In genomic region chr5:40679071-40679997, GRCh38 we compare ENCODE assay signal across 8 cellular contexts. TPM values are rescaled to one million over a fixed set of nuclear protein-coding genes. Genes with fewer than 3 reads are reported as not detected.
DNase-seq lines count a peak whose midpoint lies in the region; ATAC-seq and TF ChIP-seq lines count a peak whose summit lies in the region.

TSS of gene PTGER4 (plus strand) at chr5:40679915. CDS start at chr5:40680994, 1,079 bp downstream.

- peaks cover 43% of the 10 kb centered on the region for H4K20me1 ChIP-seq in Loucy (ENCODE audit: insufficient read depth, low read length, poor library complexity, severe bottlenecking)

- H3K9me2 ChIP-seq in Loucy (replicated peaks; ENCODE audit: low read depth, low read length), result no peaks in the 10 kb centered on the region

- H3K4me1 Mint-ChIP-seq in activated naive CD4-positive, alpha-beta T cell treated with anti-CD3 and anti-CD28 coated beads, Interleukin-2, amount 50 U/mL, for 24 hours, result peaks cover 41% of the 10 kb centered on the region
- peaks cover 37% of the 10 kb centered on the region for H3K4me1 Mint-ChIP-seq in osteocyte (ENCODE audit: unreplicated experiment)

- H3K27me3 ChIP-seq in H7 (ENCODE audit: control insufficient read depth, insufficient read depth, low read length), result peaks cover 45% of the 10 kb centered on the region
- no peaks in the 10 kb centered on the region for H3K27me3 ChIP-seq in Loucy (ENCODE audit: insufficient read depth, low read length, poor library complexity, severe bottlenecking)
- H3K27me3 ChIP-seq in thoracic aorta (replicated peaks; ENCODE audit: insufficient read depth), result no peaks in the 10 kb centered on the region

- peak within 1 kb of the TSS; percentile 67; the same call in 1 of the 2 replicates for H2AFZ ChIP-seq in Loucy (ENCODE audit: low read length)

- no peaks in the 10 kb centered on the region for H3K9me3 ChIP-seq in Loucy (ENCODE audit: insufficient read depth, low read depth, low read length)
- H3K9me3 ChIP-seq in thoracic aorta, result no peaks in the 10 kb centered on the region

- H3K36me3 Mint-ChIP-seq in activated naive CD4-positive, alpha-beta T cell treated with anti-CD3 and anti-CD28 coated beads, Interleukin-2, amount 50 U/mL, for 24 hours, result peaks cover 39% of the 10 kb centered on the region
- H3K36me3 Mint-ChIP-seq in osteocyte (ENCODE audit: unreplicated experiment), result peaks cover 35% of the 10 kb centered on the region

- H3K36me3 ChIP-seq in H7 (replicated peaks; ENCODE audit: control insufficient read depth, insufficient read depth, low read length) (no peaks in the 10 kb centered on the region), Loucy (ENCODE audit: insufficient read depth, low read length) (peaks cover 8% of the 10 kb centered on the region; the same call in 1 of the 2 replicates), thoracic aorta (no peaks in the 10 kb centered on the region)

- no peaks in the 10 kb centered on the region for H3K27me3 Mint-ChIP-seq in activated naive CD4-positive, alpha-beta T cell treated with anti-CD3 and anti-CD28 coated beads, Interleukin-2, amount 50 U/mL, for 24 hours
- no peaks in the 10 kb centered on the region for H3K27me3 Mint-ChIP-seq in osteocyte (ENCODE audit: unreplicated experiment)

- peak within 1 kb of the TSS; percentile 68 to 73 for H3K27ac ChIP-seq in thoracic aorta

- peak; percentile 56 for ATAC-seq in thoracic aorta (ENCODE audit: insufficient number of reproducible peaks, low FRiP score, low read depth)

- H3K9me3 Mint-ChIP-seq in activated naive CD4-positive, alpha-beta T cell treated with anti-CD3 and anti-CD28 coated beads, Interleukin-2, amount 50 U/mL, for 24 hours, result no peaks in the 10 kb centered on the region
- no peaks in the 10 kb centered on the region for H3K9me3 Mint-ChIP-seq in osteocyte (ENCODE audit: unreplicated experiment)

- H3K4me1 ChIP-seq in Loucy (ENCODE audit: insufficient read depth, low read length, poor library complexity, severe bottlenecking) (peaks cover 66% of the 10 kb centered on the region), thoracic aorta (ENCODE audit: control insufficient read depth in 1 of 2, low read depth in 2 of 2) (peaks cover 0 to 15% of the 10 kb centered on the region in 2 donors)

- H3K4me3 Mint-ChIP-seq in activated naive CD4-positive, alpha-beta T cell treated with anti-CD3 and anti-CD28 coated beads, Interleukin-2, amount 50 U/mL, for 24 hours, result peak within 1 kb of the TSS; percentile 95
- H3K4me3 Mint-ChIP-seq in osteocyte (ENCODE audit: unreplicated experiment), result peak within 1 kb of the TSS; percentile 99

- H3K4me2 ChIP-seq in Loucy (ENCODE audit: low read depth, low read length, poor library complexity, severe bottlenecking), result peak within 1 kb of the TSS; percentile 89

- peaks cover 7% of the 10 kb centered on the region for H3F3A ChIP-seq in Loucy (ENCODE audit: low read depth)

- peaks cover 68% of the 10 kb centered on the region for H3K79me2 ChIP-seq in Loucy (ENCODE audit: insufficient read depth, low read length)

- H3K27ac Mint-ChIP-seq in activated naive CD4-positive, alpha-beta T cell treated with anti-CD3 and anti-CD28 coated beads, Interleukin-2, amount 50 U/mL, for 24 hours, result peak within 1 kb of the TSS; percentile 98
- peak within 1 kb of the TSS; percentile 95 for H3K27ac Mint-ChIP-seq in osteocyte (ENCODE audit: unreplicated experiment)

- DNase-seq in ELR (ENCODE audit: low read depth) (peak; percentile 94), H7 (peak; percentile 94), SKM-1 (lab: John Stamatoyannopoulos, UW; ENCODE audit: unreplicated experiment) (peak; percentile 75), glomerular visceral epithelial cell (ENCODE audit: extremely low spot score) (peak; percentile 98), osteocyte (ENCODE audit: extremely low spot score, unreplicated experiment) (peak; percentile 98), thoracic aorta (ENCODE audit: low spot score) (no peak)

- TF ChIP-seq CTCF in Loucy (conservative IDR thresholded peaks at IDR 0.05; ENCODE audit: low read length) (no peak), osteocyte (IDR thresholded peaks at IDR 0.05) (no peak), thoracic aorta (IDR thresholded peaks at IDR 0.05) (no peak)

- peak within 1 kb of the TSS; percentile 94 for H3K9ac ChIP-seq in Loucy (ENCODE audit: low read depth, low read length, poor library complexity, severe bottlenecking)

- H3K4me3 ChIP-seq in H7 (ENCODE audit: insufficient read depth, low read depth, low read length) (peak within 1 kb of the TSS; percentile 77), Loucy (ENCODE audit: low read length, poor library complexity, severe bottlenecking) (peak within 1 kb of the TSS; percentile 94), thoracic aorta (peak within 1 kb of the TSS; percentile 94)

RNA-seq across cellular contexts. Expression of gene PTGER4, which starts in this region (rescaled TPM):
- total RNA-seq in H7 (2014; rRNA removed; shearing (Covaris generic)), result 0.07 and 0.31 TPM in 2 replicates
- total RNA-seq in osteocyte, result 68.0 and 70.0 TPM in 2 replicates
- total RNA-seq in thoracic aorta, result 10 to 100 TPM; 13.8 to 45.9 TPM

Comparison
In these comparisons a context has a peak if more than half of its experiments do, and no peak if none do; other contexts are left out.
1. RNA of gene PTGER4 (total RNA-seq): 68.0 to 70.0 TPM in osteocyte and 13.8 to 45.9 TPM in thoracic aorta; 0.07 to 0.31 TPM in H7; every median in the first group is over 10 times any median in the second.
2. Peak in DNase-seq and H3K4me3 ChIP-seq in H7; RNA of the gene not detected or under 1 TPM.
3. Peak in every context shown above with its lines, with median percentiles within 50 percentile points of each other: H3K4me3 ChIP-seq.